In the genomic region with DNA sequence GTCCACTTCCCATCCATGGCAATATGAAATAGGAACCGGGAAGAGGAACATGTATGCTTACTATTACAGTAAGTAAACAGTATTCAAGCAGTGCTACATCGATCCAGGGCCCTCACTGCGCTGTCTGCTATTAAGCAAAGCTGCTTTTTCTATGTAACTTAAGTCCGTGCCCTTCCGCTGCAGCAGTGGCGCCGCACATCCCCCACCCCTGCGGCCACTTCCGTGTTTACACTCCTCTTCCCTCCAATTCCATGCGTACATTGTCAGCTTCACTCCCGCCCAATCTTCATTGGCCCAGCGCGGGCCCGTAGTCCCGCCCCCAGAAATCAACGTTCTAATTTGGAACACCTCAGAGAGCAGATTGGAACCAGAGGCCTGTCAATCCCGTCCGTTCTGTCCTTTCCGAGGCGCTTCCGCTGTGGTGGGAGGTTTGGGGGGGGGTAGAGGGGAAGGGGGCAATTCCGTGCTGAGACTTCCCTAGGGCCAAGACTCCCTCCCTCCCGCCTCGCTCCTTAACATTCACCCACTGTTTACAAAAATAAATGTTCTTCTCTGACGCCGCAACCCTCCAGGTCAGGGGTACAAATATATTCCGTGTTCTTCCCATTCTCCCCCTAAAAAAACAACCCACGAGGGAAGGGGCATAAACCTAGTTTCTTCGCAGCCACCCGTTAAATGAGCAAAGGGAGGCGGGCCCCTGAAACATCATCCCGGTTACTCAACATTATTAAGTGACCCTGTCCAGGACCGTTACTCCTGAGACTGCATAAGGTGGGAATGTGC, we compare ENCODE assay signal across 1 cellular context.
TF ChIP-seq lines count a peak whose summit lies in the region.

No MANE protein-coding gene starts in this region.

TF ChIP-seq in K562, 482 proteins besides CTCF, POLR2A, EP300 and RAD21 (continued from another document and continues in another):
- TF ChIP-seq KAT7 (CRISPR knock-in tag; IDR thresholded peaks at IDR 0.05; ENCODE audit: borderline replicate concordance) (no peak), ZNF232 (CRISPR knock-in tag; IDR thresholded peaks at IDR 0.05) (no peak), MED1 (CRISPR knock-in tag; IDR thresholded peaks at IDR 0.05; ENCODE audit: borderline replicate concordance) (no peak), GTF2A2 (tag; IDR thresholded peaks at IDR 0.05) (no peak), NFIX (CRISPR knock-in tag; IDR thresholded peaks at IDR 0.05; ENCODE audit: low read depth) (no peak), BMI1 (IDR thresholded peaks at IDR 0.05; ENCODE audit: low read length) (no peak), NR2C2 (CRISPR knock-in tag; IDR thresholded peaks at IDR 0.05) (0 out of 2 replicates have a peak, but pooled peaks have one; percentile 36), NR2C2 (tag; IDR thresholded peaks at IDR 0.05) (peak; percentile 39), ZNF212 (CRISPR knock-in tag; IDR thresholded peaks at IDR 0.05) (no peak), TBP (optimal IDR thresholded peaks at IDR 0.05; ENCODE audit: low read depth, low read length) (peak; percentile 78), CBX3 (IDR thresholded peaks at IDR 0.05; ENCODE audit: borderline replicate concordance in 1 of 2, low read length in 2 of 2) (peak in 1 of 2 experiments; percentile 73; a peak in 1 of 3 replicates), FOXJ2 (tag; IDR thresholded peaks at IDR 0.05) (peak; percentile 88), CBFA2T2 (conservative IDR thresholded peaks at IDR 0.05) (no peak), ZNF75A (CRISPR knock-in tag; IDR thresholded peaks at IDR 0.05) (no peak), RNF2 (IDR thresholded peaks at IDR 0.05) (peak; percentile 77), SIN3A (IDR thresholded peaks at IDR 0.05; ENCODE audit: borderline replicate concordance in 2 of 2, control insufficient read depth in 1 of 2, low read depth in 2 of 2, low read length in 2 of 2) (peak; percentile 94 to 98; a peak in 3 of 4 replicates), TAF15 (IDR thresholded peaks at IDR 0.05; ENCODE audit: low read depth, low read length) (no peak), ZNF121 (CRISPR knock-in tag; conservative IDR thresholded peaks at IDR 0.05) (no peak), ELF2 (CRISPR knock-in tag; IDR thresholded peaks at IDR 0.05) (peak; percentile 97), ZNF79 (CRISPR knock-in tag; IDR thresholded peaks at IDR 0.05; ENCODE audit: low read depth) (no peak), TBL1XR1 (IDR thresholded peaks at IDR 0.05; ENCODE audit: low read length in 2 of 2) (peak; percentile 17 to 45; a peak in 1 of 4 replicates), BRCA1 (IDR thresholded peaks at IDR 0.05) (no peak), BRCA1 (CRISPR knock-in tag; IDR thresholded peaks at IDR 0.05) (no peak)
- TF ChIP-seq, protein P1, sequence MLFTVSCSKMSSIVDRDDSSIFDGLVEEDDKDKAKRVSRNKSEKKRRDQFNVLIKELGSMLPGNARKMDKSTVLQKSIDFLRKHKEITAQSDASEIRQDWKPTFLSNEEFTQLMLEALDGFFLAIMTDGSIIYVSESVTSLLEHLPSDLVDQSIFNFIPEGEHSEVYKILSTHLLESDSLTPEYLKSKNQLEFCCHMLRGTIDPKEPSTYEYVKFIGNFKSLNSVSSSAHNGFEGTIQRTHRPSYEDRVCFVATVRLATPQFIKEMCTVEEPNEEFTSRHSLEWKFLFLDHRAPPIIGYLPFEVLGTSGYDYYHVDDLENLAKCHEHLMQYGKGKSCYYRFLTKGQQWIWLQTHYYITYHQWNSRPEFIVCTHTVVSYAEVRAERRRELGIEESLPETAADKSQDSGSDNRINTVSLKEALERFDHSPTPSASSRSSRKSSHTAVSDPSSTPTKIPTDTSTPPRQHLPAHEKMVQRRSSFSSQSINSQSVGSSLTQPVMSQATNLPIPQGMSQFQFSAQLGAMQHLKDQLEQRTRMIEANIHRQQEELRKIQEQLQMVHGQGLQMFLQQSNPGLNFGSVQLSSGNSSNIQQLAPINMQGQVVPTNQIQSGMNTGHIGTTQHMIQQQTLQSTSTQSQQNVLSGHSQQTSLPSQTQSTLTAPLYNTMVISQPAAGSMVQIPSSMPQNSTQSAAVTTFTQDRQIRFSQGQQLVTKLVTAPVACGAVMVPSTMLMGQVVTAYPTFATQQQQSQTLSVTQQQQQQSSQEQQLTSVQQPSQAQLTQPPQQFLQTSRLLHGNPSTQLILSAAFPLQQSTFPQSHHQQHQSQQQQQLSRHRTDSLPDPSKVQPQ (CRISPR knock-in tag; IDR thresholded peaks at IDR 0.05; ENCODE audit: borderline replicate concordance), result no peak
- TF ChIP-seq, protein P2, sequence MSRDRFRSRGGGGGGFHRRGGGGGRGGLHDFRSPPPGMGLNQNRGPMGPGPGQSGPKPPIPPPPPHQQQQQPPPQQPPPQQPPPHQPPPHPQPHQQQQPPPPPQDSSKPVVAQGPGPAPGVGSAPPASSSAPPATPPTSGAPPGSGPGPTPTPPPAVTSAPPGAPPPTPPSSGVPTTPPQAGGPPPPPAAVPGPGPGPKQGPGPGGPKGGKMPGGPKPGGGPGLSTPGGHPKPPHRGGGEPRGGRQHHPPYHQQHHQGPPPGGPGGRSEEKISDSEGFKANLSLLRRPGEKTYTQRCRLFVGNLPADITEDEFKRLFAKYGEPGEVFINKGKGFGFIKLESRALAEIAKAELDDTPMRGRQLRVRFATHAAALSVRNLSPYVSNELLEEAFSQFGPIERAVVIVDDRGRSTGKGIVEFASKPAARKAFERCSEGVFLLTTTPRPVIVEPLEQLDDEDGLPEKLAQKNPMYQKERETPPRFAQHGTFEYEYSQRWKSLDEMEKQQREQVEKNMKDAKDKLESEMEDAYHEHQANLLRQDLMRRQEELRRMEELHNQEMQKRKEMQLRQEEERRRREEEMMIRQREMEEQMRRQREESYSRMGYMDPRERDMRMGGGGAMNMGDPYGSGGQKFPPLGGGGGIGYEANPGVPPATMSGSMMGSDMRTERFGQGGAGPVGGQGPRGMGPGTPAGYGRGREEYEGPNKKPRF (IDR thresholded peaks at IDR 0.05; ENCODE audit: low read depth, low read length), result no peak
- TF ChIP-seq, protein P3, sequence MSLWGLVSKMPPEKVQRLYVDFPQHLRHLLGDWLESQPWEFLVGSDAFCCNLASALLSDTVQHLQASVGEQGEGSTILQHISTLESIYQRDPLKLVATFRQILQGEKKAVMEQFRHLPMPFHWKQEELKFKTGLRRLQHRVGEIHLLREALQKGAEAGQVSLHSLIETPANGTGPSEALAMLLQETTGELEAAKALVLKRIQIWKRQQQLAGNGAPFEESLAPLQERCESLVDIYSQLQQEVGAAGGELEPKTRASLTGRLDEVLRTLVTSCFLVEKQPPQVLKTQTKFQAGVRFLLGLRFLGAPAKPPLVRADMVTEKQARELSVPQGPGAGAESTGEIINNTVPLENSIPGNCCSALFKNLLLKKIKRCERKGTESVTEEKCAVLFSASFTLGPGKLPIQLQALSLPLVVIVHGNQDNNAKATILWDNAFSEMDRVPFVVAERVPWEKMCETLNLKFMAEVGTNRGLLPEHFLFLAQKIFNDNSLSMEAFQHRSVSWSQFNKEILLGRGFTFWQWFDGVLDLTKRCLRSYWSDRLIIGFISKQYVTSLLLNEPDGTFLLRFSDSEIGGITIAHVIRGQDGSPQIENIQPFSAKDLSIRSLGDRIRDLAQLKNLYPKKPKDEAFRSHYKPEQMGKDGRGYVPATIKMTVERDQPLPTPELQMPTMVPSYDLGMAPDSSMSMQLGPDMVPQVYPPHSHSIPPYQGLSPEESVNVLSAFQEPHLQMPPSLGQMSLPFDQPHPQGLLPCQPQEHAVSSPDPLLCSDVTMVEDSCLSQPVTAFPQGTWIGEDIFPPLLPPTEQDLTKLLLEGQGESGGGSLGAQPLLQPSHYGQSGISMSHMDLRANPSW (CRISPR knock-in tag; IDR thresholded peaks at IDR 0.05), result no peak; the same call in 1 of the 2 replicates
- TF ChIP-seq, protein P4, sequence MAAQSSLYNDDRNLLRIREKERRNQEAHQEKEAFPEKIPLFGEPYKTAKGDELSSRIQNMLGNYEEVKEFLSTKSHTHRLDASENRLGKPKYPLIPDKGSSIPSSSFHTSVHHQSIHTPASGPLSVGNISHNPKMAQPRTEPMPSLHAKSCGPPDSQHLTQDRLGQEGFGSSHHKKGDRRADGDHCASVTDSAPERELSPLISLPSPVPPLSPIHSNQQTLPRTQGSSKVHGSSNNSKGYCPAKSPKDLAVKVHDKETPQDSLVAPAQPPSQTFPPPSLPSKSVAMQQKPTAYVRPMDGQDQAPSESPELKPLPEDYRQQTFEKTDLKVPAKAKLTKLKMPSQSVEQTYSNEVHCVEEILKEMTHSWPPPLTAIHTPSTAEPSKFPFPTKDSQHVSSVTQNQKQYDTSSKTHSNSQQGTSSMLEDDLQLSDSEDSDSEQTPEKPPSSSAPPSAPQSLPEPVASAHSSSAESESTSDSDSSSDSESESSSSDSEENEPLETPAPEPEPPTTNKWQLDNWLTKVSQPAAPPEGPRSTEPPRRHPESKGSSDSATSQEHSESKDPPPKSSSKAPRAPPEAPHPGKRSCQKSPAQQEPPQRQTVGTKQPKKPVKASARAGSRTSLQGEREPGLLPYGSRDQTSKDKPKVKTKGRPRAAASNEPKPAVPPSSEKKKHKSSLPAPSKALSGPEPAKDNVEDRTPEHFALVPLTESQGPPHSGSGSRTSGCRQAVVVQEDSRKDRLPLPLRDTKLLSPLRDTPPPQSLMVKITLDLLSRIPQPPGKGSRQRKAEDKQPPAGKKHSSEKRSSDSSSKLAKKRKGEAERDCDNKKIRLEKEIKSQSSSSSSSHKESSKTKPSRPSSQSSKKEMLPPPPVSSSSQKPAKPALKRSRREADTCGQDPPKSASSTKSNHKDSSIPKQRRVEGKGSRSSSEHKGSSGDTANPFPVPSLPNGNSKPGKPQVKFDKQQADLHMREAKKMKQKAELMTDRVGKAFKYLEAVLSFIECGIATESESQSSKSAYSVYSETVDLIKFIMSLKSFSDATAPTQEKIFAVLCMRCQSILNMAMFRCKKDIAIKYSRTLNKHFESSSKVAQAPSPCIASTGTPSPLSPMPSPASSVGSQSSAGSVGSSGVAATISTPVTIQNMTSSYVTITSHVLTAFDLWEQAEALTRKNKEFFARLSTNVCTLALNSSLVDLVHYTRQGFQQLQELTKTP (IDR thresholded peaks at IDR 0.05; ENCODE audit: low read depth in 1 of 2, partially characterized antibody in 2 of 2), result peak in 1 of 2 experiments; percentile 57
- TF ChIP-seq, protein P5, sequence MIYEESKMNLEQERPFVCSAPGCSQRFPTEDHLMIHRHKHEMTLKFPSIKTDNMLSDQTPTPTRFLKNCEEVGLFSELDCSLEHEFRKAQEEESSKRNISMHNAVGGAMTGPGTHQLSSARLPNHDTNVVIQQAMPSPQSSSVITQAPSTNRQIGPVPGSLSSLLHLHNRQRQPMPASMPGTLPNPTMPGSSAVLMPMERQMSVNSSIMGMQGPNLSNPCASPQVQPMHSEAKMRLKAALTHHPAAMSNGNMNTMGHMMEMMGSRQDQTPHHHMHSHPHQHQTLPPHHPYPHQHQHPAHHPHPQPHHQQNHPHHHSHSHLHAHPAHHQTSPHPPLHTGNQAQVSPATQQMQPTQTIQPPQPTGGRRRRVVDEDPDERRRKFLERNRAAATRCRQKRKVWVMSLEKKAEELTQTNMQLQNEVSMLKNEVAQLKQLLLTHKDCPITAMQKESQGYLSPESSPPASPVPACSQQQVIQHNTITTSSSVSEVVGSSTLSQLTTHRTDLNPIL (CRISPR knock-in tag; IDR thresholded peaks at IDR 0.05), result no peak
- TF ChIP-seq, protein P6, sequence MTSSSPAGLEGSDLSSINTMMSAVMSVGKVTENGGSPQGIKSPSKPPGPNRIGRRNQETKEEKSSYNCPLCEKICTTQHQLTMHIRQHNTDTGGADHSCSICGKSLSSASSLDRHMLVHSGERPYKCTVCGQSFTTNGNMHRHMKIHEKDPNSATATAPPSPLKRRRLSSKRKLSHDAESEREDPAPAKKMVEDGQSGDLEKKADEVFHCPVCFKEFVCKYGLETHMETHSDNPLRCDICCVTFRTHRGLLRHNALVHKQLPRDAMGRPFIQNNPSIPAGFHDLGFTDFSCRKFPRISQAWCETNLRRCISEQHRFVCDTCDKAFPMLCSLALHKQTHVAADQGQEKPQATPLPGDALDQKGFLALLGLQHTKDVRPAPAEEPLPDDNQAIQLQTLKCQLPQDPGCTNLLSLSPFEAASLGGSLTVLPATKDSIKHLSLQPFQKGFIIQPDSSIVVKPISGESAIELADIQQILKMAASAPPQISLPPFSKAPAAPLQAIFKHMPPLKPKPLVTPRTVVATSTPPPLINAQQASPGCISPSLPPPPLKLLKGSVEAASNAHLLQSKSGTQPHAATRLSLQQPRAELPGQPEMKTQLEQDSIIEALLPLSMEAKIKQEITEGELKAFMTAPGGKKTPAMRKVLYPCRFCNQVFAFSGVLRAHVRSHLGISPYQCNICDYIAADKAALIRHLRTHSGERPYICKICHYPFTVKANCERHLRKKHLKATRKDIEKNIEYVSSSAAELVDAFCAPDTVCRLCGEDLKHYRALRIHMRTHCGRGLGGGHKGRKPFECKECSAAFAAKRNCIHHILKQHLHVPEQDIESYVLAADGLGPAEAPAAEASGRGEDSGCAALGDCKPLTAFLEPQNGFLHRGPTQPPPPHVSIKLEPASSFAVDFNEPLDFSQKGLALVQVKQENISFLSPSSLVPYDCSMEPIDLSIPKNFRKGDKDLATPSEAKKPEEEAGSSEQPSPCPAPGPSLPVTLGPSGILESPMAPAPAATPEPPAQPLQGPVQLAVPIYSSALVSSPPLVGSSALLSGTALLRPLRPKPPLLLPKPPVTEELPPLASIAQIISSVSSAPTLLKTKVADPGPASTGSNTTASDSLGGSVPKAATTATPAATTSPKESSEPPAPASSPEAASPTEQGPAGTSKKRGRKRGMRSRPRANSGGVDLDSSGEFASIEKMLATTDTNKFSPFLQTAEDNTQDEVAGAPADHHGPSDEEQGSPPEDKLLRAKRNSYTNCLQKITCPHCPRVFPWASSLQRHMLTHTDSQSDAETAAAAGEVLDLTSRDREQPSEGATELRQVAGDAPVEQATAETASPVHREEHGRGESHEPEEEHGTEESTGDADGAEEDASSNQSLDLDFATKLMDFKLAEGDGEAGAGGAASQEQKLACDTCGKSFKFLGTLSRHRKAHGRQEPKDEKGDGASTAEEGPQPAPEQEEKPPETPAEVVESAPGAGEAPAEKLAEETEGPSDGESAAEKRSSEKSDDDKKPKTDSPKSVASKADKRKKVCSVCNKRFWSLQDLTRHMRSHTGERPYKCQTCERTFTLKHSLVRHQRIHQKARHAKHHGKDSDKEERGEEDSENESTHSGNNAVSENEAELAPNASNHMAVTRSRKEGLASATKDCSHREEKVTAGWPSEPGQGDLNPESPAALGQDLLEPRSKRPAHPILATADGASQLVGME (CRISPR knock-in tag; IDR thresholded peaks at IDR 0.05), result no peak
- TF ChIP-seq, protein P7, sequence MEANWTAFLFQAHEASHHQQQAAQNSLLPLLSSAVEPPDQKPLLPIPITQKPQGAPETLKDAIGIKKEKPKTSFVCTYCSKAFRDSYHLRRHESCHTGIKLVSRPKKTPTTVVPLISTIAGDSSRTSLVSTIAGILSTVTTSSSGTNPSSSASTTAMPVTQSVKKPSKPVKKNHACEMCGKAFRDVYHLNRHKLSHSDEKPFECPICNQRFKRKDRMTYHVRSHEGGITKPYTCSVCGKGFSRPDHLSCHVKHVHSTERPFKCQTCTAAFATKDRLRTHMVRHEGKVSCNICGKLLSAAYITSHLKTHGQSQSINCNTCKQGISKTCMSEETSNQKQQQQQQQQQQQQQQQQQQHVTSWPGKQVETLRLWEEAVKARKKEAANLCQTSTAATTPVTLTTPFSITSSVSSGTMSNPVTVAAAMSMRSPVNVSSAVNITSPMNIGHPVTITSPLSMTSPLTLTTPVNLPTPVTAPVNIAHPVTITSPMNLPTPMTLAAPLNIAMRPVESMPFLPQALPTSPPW (CRISPR knock-in tag; IDR thresholded peaks at IDR 0.05), result peak; percentile 98
- TF ChIP-seq, protein P8, sequence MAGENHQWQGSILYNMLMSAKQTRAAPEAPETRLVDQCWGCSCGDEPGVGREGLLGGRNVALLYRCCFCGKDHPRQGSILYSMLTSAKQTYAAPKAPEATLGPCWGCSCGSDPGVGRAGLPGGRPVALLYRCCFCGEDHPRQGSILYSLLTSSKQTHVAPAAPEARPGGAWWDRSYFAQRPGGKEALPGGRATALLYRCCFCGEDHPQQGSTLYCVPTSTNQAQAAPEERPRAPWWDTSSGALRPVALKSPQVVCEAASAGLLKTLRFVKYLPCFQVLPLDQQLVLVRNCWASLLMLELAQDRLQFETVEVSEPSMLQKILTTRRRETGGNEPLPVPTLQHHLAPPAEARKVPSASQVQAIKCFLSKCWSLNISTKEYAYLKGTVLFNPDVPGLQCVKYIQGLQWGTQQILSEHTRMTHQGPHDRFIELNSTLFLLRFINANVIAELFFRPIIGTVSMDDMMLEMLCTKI (IDR thresholded peaks at IDR 0.05; ENCODE audit: partially characterized antibody), result no peak
